ENCODE assay signal across 1 cellular context in genomic region chr17:6677158-6677831, GRCh38.
TF ChIP-seq lines count a peak whose summit lies in the region.

No MANE protein-coding gene starts in this region.

TF ChIP-seq in HepG2, 621 proteins besides CTCF, POLR2A, EP300 and RAD21 (continued from another document and continues in another):
- no peak for TF ChIP-seq USF2 (IDR thresholded peaks at IDR 0.05; ENCODE audit: low read depth, low read length)
- no peak for TF ChIP-seq USF2 (CRISPR knock-in tag; IDR thresholded peaks at IDR 0.05; ENCODE audit: borderline replicate concordance)
- no peak for TF ChIP-seq SIX1 (CRISPR knock-in tag; IDR thresholded peaks at IDR 0.05; ENCODE audit: borderline replicate concordance)
- TF ChIP-seq SCMH1 (CRISPR knock-in tag; IDR thresholded peaks at IDR 0.05; ENCODE audit: borderline replicate concordance), result no peak
- TF ChIP-seq ZNF691 (CRISPR knock-in tag; IDR thresholded peaks at IDR 0.05; ENCODE audit: borderline replicate concordance, low read depth), result no peak
- no peak for TF ChIP-seq DNMT3B (CRISPR knock-in tag; conservative IDR thresholded peaks at IDR 0.05)
- 0 out of 2 replicates have a peak, but pooled peaks have one; percentile 32 for TF ChIP-seq ZNF230 (CRISPR knock-in tag; IDR thresholded peaks at IDR 0.05)
- TF ChIP-seq ZNF841 (CRISPR knock-in tag; IDR thresholded peaks at IDR 0.05; ENCODE audit: borderline replicate concordance), result no peak
- no peak for TF ChIP-seq ZNF878 (CRISPR knock-in tag; IDR thresholded peaks at IDR 0.05)
- no peak for TF ChIP-seq ZBTB8A (CRISPR knock-in tag; IDR thresholded peaks at IDR 0.05; ENCODE audit: borderline replicate concordance, low read depth)
- no peak for TF ChIP-seq SOX6 (IDR thresholded peaks at IDR 0.05)
- TF ChIP-seq SOX6 (CRISPR knock-in tag; IDR thresholded peaks at IDR 0.05), result peak; percentile 55
- no peak for TF ChIP-seq ZBTB2 (CRISPR knock-in tag; IDR thresholded peaks at IDR 0.05; ENCODE audit: low read depth)
- TF ChIP-seq, protein P1, sequence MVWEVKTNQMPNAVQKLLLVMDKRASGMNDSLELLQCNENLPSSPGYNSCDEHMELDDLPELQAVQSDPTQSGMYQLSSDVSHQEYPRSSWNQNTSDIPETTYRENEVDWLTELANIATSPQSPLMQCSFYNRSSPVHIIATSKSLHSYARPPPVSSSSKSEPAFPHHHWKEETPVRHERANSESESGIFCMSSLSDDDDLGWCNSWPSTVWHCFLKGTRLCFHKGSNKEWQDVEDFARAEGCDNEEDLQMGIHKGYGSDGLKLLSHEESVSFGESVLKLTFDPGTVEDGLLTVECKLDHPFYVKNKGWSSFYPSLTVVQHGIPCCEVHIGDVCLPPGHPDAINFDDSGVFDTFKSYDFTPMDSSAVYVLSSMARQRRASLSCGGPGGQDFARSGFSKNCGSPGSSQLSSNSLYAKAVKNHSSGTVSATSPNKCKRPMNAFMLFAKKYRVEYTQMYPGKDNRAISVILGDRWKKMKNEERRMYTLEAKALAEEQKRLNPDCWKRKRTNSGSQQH (CRISPR knock-in tag; IDR thresholded peaks at IDR 0.05; ENCODE audit: low read depth), result no peak
- TF ChIP-seq PAXIP1 (CRISPR knock-in tag; conservative IDR thresholded peaks at IDR 0.05), result peak; percentile 44; the same call in 1 of the 2 replicates
- TF ChIP-seq ZMYM3 (CRISPR knock-in tag; IDR thresholded peaks at IDR 0.05), result 0 out of 2 replicates have a peak, but pooled peaks have one; percentile 29
- peak; percentile 53; the same call in 1 of the 2 replicates for TF ChIP-seq ZBTB25 (CRISPR knock-in tag; IDR thresholded peaks at IDR 0.05)
- TF ChIP-seq PHF20 (CRISPR knock-in tag; IDR thresholded peaks at IDR 0.05), result no peak
- TF ChIP-seq RELA (CRISPR knock-in tag; IDR thresholded peaks at IDR 0.05), result no peak
- TF ChIP-seq ZNF772 (CRISPR knock-in tag; IDR thresholded peaks at IDR 0.05), result no peak
- no peak for TF ChIP-seq XBP1 (CRISPR knock-in tag; IDR thresholded peaks at IDR 0.05)
- TF ChIP-seq SRSF4 (IDR thresholded peaks at IDR 0.05; ENCODE audit: low read depth, low read length, poor library complexity, severe bottlenecking), result no peak
- TF ChIP-seq ZNF367 (CRISPR knock-in tag; IDR thresholded peaks at IDR 0.05; ENCODE audit: borderline replicate concordance), result no peak
- no peak for TF ChIP-seq ZNF609 (CRISPR knock-in tag; IDR thresholded peaks at IDR 0.05; ENCODE audit: borderline replicate concordance)
- TF ChIP-seq, protein P2, sequence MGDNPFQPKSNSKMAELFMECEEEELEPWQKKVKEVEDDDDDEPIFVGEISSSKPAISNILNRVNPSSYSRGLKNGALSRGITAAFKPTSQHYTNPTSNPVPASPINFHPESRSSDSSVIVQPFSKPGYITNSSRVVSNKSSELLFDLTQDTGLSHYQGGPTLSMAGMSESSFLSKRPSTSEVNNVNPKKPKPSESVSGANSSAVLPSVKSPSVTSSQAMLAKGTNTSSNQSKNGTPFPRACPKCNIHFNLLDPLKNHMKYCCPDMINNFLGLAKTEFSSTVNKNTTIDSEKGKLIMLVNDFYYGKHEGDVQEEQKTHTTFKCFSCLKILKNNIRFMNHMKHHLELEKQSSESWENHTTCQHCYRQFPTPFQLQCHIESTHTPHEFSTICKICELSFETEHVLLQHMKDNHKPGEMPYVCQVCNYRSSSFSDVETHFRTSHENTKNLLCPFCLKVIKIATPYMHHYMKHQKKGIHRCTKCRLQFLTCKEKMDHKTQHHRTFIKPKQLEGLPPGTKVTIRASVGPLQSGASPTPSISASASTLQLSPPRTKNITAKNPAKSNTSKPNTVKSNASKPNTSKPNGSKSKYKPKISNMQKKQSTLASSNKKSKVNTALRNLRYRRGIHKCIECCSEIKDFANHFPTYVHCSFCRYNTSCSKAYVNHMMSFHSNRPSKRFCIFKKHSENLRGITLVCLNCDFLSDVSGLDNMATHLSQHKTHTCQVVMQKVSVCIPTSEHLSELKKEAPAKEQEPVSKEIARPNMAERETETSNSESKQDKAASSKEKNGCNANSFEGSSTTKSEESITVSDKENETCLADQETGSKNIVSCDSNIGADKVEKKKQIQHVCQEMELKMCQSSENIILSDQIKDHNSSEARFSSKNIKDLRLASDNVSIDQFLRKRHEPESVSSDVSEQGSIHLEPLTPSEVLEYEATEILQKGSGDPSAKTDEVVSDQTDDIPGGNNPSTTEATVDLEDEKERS (CRISPR knock-in tag; IDR thresholded peaks at IDR 0.05), result no peak
- TF ChIP-seq MXD4 (CRISPR knock-in tag; IDR thresholded peaks at IDR 0.05), result no peak
- TF ChIP-seq PITX1 (CRISPR knock-in tag; IDR thresholded peaks at IDR 0.05), result 0 out of 2 replicates have a peak, but pooled peaks have one; percentile 15
- TF ChIP-seq ZNF354B (CRISPR knock-in tag; IDR thresholded peaks at IDR 0.05), result no peak
- TF ChIP-seq ZNF335 (CRISPR knock-in tag; IDR thresholded peaks at IDR 0.05), result no peak
- TF ChIP-seq, protein P3, sequence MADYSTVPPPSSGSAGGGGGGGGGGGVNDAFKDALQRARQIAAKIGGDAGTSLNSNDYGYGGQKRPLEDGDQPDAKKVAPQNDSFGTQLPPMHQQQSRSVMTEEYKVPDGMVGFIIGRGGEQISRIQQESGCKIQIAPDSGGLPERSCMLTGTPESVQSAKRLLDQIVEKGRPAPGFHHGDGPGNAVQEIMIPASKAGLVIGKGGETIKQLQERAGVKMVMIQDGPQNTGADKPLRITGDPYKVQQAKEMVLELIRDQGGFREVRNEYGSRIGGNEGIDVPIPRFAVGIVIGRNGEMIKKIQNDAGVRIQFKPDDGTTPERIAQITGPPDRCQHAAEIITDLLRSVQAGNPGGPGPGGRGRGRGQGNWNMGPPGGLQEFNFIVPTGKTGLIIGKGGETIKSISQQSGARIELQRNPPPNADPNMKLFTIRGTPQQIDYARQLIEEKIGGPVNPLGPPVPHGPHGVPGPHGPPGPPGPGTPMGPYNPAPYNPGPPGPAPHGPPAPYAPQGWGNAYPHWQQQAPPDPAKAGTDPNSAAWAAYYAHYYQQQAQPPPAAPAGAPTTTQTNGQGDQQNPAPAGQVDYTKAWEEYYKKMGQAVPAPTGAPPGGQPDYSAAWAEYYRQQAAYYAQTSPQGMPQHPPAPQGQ (CRISPR knock-in tag; IDR thresholded peaks at IDR 0.05; ENCODE audit: borderline replicate concordance), result no peak
- no peak for TF ChIP-seq CENPX (CRISPR knock-in tag; IDR thresholded peaks at IDR 0.05)
- no peak for TF ChIP-seq ZNF253 (CRISPR knock-in tag; IDR thresholded peaks at IDR 0.05; ENCODE audit: borderline replicate concordance)
- TF ChIP-seq STAT5B (CRISPR knock-in tag; IDR thresholded peaks at IDR 0.05), result no peak
- no peak for TF ChIP-seq ZKSCAN1 (IDR thresholded peaks at IDR 0.05; ENCODE audit: low read length)
- no peak for TF ChIP-seq ZNF543 (CRISPR knock-in tag; IDR thresholded peaks at IDR 0.05)
- no peak for TF ChIP-seq NCOR1 (IDR thresholded peaks at IDR 0.05; ENCODE audit: borderline replicate concordance, low read length)
- TF ChIP-seq BORCS8-MEF2B (CRISPR knock-in tag; IDR thresholded peaks at IDR 0.05), result no peak
- peak; percentile 36; the same call in 1 of the 2 replicates for TF ChIP-seq DMAP1 (CRISPR knock-in tag; IDR thresholded peaks at IDR 0.05)
- no peak for TF ChIP-seq STAG1 (CRISPR knock-in tag; IDR thresholded peaks at IDR 0.05)
